Comparison of ENCODE assay signal across 1 cellular context in the genomic region with DNA sequence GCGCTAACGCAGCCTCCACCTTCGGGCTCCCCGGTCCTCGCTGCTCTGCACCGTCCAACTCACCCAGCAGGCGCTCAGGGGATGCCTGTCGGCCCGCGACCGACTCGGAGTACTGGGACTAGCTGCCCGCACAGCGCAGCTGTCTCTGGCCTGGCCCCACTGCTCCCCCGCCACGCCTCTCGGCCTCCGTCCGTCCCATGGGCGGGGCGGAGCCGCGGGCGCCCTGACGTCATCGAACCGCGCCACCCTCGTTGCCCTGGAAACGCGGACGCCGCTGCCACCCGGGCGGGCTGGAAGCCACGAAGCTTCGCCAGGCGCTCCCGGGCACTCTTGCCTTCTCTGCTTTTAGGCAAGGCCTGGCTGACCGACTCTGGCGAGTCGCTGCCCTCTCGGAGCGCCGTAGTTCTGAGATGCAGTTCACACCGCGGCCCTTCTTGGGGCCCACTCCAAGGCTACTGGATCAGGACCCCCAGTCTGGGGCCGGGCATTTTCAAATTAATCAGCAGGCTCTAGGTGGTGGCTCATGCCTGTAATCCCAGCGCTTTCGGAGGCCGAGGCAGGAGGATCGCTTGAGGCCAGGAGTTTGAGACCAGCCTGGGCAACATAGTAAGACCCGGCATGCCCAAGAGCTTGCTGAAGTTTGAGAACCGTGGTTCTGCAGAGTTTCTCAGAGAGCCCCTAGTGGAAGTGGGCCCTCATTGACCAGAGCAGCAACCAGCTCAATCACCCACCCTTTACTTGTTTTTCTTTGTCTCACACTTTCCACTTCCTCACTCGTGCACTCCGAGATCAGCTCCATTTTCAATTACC.
TF ChIP-seq lines count a peak whose summit lies in the region.

No MANE protein-coding gene starts in this region.

TF ChIP-seq in HepG2, 621 proteins besides CTCF, POLR2A, EP300 and RAD21 (continued from another document and continues in another):
- TF ChIP-seq PRDM15 (CRISPR knock-in tag; IDR thresholded peaks at IDR 0.05), result no peak
- peak; percentile 87 for TF ChIP-seq TGIF2 (CRISPR knock-in tag; IDR thresholded peaks at IDR 0.05)
- 0 out of 2 replicates have a peak, but pooled peaks have one; percentile 66 for TF ChIP-seq MZF1 (CRISPR knock-in tag; IDR thresholded peaks at IDR 0.05; ENCODE audit: borderline replicate concordance)
- 0 out of 2 replicates have a peak, but pooled peaks have one; percentile 13 for TF ChIP-seq PITX1 (CRISPR knock-in tag; IDR thresholded peaks at IDR 0.05)
- TF ChIP-seq ZNF841 (CRISPR knock-in tag; IDR thresholded peaks at IDR 0.05; ENCODE audit: borderline replicate concordance), result no peak
- peak; percentile 46; the same call in 1 of the 2 replicates for TF ChIP-seq MEF2D (CRISPR knock-in tag; IDR thresholded peaks at IDR 0.05)
- TF ChIP-seq SOX6 (IDR thresholded peaks at IDR 0.05), result no peak
- TF ChIP-seq SOX6 (CRISPR knock-in tag; IDR thresholded peaks at IDR 0.05), result peak; percentile 57
- peak; percentile 77; the same call in 1 of the 2 replicates for TF ChIP-seq ZNF331 (CRISPR knock-in tag; IDR thresholded peaks at IDR 0.05)
- no peak for TF ChIP-seq ZNF550 (CRISPR knock-in tag; IDR thresholded peaks at IDR 0.05; ENCODE audit: borderline replicate concordance)
- TF ChIP-seq, protein P1, sequence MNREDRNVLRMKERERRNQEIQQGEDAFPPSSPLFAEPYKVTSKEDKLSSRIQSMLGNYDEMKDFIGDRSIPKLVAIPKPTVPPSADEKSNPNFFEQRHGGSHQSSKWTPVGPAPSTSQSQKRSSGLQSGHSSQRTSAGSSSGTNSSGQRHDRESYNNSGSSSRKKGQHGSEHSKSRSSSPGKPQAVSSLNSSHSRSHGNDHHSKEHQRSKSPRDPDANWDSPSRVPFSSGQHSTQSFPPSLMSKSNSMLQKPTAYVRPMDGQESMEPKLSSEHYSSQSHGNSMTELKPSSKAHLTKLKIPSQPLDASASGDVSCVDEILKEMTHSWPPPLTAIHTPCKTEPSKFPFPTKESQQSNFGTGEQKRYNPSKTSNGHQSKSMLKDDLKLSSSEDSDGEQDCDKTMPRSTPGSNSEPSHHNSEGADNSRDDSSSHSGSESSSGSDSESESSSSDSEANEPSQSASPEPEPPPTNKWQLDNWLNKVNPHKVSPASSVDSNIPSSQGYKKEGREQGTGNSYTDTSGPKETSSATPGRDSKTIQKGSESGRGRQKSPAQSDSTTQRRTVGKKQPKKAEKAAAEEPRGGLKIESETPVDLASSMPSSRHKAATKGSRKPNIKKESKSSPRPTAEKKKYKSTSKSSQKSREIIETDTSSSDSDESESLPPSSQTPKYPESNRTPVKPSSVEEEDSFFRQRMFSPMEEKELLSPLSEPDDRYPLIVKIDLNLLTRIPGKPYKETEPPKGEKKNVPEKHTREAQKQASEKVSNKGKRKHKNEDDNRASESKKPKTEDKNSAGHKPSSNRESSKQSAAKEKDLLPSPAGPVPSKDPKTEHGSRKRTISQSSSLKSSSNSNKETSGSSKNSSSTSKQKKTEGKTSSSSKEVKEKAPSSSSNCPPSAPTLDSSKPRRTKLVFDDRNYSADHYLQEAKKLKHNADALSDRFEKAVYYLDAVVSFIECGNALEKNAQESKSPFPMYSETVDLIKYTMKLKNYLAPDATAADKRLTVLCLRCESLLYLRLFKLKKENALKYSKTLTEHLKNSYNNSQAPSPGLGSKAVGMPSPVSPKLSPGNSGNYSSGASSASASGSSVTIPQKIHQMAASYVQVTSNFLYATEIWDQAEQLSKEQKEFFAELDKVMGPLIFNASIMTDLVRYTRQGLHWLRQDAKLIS (CRISPR knock-in tag; IDR thresholded peaks at IDR 0.05), result no peak
- TF ChIP-seq, protein P2, sequence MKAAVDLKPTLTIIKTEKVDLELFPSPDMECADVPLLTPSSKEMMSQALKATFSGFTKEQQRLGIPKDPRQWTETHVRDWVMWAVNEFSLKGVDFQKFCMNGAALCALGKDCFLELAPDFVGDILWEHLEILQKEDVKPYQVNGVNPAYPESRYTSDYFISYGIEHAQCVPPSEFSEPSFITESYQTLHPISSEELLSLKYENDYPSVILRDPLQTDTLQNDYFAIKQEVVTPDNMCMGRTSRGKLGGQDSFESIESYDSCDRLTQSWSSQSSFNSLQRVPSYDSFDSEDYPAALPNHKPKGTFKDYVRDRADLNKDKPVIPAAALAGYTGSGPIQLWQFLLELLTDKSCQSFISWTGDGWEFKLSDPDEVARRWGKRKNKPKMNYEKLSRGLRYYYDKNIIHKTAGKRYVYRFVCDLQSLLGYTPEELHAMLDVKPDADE (CRISPR knock-in tag; IDR thresholded peaks at IDR 0.05), result no peak
- TF ChIP-seq TBX3 (IDR thresholded peaks at IDR 0.05; ENCODE audit: borderline replicate concordance), result no peak
- TF ChIP-seq RELA (CRISPR knock-in tag; IDR thresholded peaks at IDR 0.05), result no peak; the same call in 1 of the 2 replicates
- TF ChIP-seq ZNF543 (CRISPR knock-in tag; IDR thresholded peaks at IDR 0.05), result 0 out of 2 replicates have a peak, but pooled peaks have one; percentile 52
- TF ChIP-seq, protein P3, sequence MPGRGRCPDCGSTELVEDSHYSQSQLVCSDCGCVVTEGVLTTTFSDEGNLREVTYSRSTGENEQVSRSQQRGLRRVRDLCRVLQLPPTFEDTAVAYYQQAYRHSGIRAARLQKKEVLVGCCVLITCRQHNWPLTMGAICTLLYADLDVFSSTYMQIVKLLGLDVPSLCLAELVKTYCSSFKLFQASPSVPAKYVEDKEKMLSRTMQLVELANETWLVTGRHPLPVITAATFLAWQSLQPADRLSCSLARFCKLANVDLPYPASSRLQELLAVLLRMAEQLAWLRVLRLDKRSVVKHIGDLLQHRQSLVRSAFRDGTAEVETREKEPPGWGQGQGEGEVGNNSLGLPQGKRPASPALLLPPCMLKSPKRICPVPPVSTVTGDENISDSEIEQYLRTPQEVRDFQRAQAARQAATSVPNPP (CRISPR knock-in tag; IDR thresholded peaks at IDR 0.05), result no peak
- TF ChIP-seq ZNF556 (CRISPR knock-in tag; IDR thresholded peaks at IDR 0.05; ENCODE audit: borderline replicate concordance), result peak; percentile 83; the same call in 1 of the 2 replicates
- no peak for TF ChIP-seq ZFP90 (CRISPR knock-in tag; IDR thresholded peaks at IDR 0.05; ENCODE audit: borderline replicate concordance)
- TF ChIP-seq ZNF343 (CRISPR knock-in tag; IDR thresholded peaks at IDR 0.05), result no peak
- 0 out of 2 replicates have a peak, but pooled peaks have one; percentile 38 for TF ChIP-seq ZNF335 (CRISPR knock-in tag; IDR thresholded peaks at IDR 0.05)
- TF ChIP-seq, protein P4, sequence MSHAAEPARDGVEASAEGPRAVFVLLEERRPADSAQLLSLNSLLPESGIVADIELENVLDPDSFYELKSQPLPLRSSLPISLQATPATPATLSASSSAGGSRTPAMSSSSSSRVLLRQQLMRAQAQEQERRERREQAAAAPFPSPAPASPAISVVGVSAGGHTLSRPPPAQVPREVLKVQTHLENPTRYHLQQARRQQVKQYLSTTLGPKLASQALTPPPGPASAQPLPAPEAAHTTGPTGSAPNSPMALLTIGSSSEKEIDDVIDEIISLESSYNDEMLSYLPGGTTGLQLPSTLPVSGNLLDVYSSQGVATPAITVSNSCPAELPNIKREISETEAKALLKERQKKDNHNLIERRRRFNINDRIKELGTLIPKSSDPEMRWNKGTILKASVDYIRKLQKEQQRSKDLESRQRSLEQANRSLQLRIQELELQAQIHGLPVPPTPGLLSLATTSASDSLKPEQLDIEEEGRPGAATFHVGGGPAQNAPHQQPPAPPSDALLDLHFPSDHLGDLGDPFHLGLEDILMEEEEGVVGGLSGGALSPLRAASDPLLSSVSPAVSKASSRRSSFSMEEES (CRISPR knock-in tag; IDR thresholded peaks at IDR 0.05), result no peak
- no peak; the same call in 1 of the 2 replicates for TF ChIP-seq ZNF138 (CRISPR knock-in tag; IDR thresholded peaks at IDR 0.05; ENCODE audit: low read depth)
- TF ChIP-seq ETV5 (CRISPR knock-in tag; IDR thresholded peaks at IDR 0.05; ENCODE audit: borderline replicate concordance), result peak; percentile 25; the same call in 1 of the 2 replicates
- TF ChIP-seq SNAPC2 (CRISPR knock-in tag; IDR thresholded peaks at IDR 0.05), result no peak
- TF ChIP-seq ZNF691 (CRISPR knock-in tag; IDR thresholded peaks at IDR 0.05; ENCODE audit: borderline replicate concordance, low read depth), result peak; percentile 34; the same call in 1 of the 2 replicates
- TF ChIP-seq ZNF44 (CRISPR knock-in tag; IDR thresholded peaks at IDR 0.05), result no peak
- TF ChIP-seq, protein P5, sequence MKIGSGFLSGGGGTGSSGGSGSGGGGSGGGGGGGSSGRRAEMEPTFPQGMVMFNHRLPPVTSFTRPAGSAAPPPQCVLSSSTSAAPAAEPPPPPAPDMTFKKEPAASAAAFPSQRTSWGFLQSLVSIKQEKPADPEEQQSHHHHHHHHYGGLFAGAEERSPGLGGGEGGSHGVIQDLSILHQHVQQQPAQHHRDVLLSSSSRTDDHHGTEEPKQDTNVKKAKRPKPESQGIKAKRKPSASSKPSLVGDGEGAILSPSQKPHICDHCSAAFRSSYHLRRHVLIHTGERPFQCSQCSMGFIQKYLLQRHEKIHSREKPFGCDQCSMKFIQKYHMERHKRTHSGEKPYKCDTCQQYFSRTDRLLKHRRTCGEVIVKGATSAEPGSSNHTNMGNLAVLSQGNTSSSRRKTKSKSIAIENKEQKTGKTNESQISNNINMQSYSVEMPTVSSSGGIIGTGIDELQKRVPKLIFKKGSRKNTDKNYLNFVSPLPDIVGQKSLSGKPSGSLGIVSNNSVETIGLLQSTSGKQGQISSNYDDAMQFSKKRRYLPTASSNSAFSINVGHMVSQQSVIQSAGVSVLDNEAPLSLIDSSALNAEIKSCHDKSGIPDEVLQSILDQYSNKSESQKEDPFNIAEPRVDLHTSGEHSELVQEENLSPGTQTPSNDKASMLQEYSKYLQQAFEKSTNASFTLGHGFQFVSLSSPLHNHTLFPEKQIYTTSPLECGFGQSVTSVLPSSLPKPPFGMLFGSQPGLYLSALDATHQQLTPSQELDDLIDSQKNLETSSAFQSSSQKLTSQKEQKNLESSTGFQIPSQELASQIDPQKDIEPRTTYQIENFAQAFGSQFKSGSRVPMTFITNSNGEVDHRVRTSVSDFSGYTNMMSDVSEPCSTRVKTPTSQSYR (CRISPR knock-in tag; IDR thresholded peaks at IDR 0.05; ENCODE audit: borderline replicate concordance), result no peak
- peak; percentile 22 for TF ChIP-seq RBM39 (IDR thresholded peaks at IDR 0.05; ENCODE audit: low read depth, low read length, poor library complexity, severe bottlenecking)
- 0 out of 2 replicates have a peak, but pooled peaks have one; percentile 53 for TF ChIP-seq IRF9 (CRISPR knock-in tag; IDR thresholded peaks at IDR 0.05; ENCODE audit: borderline replicate concordance)
- TF ChIP-seq, protein P6, sequence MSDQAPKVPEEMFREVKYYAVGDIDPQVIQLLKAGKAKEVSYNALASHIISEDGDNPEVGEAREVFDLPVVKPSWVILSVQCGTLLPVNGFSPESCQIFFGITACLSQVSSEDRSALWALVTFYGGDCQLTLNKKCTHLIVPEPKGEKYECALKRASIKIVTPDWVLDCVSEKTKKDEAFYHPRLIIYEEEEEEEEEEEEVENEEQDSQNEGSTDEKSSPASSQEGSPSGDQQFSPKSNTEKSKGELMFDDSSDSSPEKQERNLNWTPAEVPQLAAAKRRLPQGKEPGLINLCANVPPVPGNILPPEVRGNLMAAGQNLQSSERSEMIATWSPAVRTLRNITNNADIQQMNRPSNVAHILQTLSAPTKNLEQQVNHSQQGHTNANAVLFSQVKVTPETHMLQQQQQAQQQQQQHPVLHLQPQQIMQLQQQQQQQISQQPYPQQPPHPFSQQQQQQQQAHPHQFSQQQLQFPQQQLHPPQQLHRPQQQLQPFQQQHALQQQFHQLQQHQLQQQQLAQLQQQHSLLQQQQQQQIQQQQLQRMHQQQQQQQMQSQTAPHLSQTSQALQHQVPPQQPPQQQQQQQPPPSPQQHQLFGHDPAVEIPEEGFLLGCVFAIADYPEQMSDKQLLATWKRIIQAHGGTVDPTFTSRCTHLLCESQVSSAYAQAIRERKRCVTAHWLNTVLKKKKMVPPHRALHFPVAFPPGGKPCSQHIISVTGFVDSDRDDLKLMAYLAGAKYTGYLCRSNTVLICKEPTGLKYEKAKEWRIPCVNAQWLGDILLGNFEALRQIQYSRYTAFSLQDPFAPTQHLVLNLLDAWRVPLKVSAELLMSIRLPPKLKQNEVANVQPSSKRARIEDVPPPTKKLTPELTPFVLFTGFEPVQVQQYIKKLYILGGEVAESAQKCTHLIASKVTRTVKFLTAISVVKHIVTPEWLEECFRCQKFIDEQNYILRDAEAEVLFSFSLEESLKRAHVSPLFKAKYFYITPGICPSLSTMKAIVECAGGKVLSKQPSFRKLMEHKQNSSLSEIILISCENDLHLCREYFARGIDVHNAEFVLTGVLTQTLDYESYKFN (CRISPR knock-in tag; conservative IDR thresholded peaks at IDR 0.05), result 0 out of 2 replicates have a peak, but pooled peaks have one; percentile 18
- TF ChIP-seq HOXA9 (CRISPR knock-in tag; IDR thresholded peaks at IDR 0.05; ENCODE audit: borderline replicate concordance), result 0 out of 2 replicates have a peak, but pooled peaks have one; percentile 43
- no peak for TF ChIP-seq HDAC6 (IDR thresholded peaks at IDR 0.05; ENCODE audit: low read depth, low read length)
